In the genomic region with DNA sequence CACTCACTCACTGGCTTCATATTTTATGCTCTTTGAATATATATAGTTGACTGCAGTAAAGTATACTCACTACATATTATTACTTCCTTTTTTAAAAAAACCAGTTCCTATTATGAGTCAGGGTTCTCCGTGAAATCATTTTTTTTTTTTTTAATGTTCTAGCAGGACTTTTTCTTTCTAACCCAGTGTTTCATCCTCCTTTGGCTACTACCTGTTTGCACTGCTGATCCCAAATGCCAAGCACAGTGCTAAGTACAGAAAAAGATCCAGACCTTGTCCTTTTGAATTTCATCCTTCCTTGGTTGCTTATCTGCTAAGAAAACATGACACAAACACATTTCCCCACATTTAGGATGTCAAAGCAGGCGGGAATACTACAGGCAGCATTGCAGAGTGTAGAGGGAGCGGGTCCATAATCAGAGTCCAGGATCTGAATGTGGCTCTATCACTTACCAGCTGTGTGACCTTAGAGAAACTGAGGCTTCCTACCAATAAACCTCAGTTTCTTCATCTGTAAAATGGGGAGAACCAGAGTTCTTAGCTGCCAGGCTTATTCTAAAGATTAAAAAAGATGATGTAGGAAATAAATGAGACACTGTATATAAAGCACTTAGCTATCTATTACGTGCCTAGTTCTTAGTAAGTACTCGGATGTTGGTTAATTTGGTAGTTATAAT, we compare ENCODE assay signal across 1 cellular context.
TF ChIP-seq lines count a peak whose summit lies in the region.

No MANE protein-coding gene starts in this region.

TF ChIP-seq in GM12878, 131 proteins besides CTCF, POLR2A, EP300 and RAD21 (continues in another document):
- TF ChIP-seq, protein P1, sequence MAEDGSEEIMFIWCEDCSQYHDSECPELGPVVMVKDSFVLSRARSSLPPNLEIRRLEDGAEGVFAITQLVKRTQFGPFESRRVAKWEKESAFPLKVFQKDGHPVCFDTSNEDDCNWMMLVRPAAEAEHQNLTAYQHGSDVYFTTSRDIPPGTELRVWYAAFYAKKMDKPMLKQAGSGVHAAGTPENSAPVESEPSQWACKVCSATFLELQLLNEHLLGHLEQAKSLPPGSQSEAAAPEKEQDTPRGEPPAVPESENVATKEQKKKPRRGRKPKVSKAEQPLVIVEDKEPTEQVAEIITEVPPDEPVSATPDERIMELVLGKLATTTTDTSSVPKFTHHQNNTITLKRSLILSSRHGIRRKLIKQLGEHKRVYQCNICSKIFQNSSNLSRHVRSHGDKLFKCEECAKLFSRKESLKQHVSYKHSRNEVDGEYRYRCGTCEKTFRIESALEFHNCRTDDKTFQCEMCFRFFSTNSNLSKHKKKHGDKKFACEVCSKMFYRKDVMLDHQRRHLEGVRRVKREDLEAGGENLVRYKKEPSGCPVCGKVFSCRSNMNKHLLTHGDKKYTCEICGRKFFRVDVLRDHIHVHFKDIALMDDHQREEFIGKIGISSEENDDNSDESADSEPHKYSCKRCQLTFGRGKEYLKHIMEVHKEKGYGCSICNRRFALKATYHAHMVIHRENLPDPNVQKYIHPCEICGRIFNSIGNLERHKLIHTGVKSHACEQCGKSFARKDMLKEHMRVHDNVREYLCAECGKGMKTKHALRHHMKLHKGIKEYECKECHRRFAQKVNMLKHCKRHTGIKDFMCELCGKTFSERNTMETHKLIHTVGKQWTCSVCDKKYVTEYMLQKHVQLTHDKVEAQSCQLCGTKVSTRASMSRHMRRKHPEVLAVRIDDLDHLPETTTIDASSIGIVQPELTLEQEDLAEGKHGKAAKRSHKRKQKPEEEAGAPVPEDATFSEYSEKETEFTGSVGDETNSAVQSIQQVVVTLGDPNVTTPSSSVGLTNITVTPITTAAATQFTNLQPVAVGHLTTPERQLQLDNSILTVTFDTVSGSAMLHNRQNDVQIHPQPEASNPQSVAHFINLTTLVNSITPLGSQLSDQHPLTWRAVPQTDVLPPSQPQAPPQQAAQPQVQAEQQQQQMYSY (CRISPR knock-in tag; IDR thresholded peaks at IDR 0.05) = no peak
- TF ChIP-seq ESRRA (IDR thresholded peaks at IDR 0.05; ENCODE audit: low read length) (no peak), BHLHE40 (IDR thresholded peaks at IDR 0.05; ENCODE audit: borderline replicate concordance in 1 of 2, low read depth in 2 of 2, low read length in 1 of 2) (no peak), SMC3 (IDR thresholded peaks at IDR 0.05; ENCODE audit: borderline replicate concordance, low read length) (no peak), SUZ12 (IDR thresholded peaks at IDR 0.05; ENCODE audit: unreplicated experiment) (no peak), KDM1A (IDR thresholded peaks at IDR 0.05; ENCODE audit: borderline replicate concordance) (no peak), JUND (IDR thresholded peaks at IDR 0.05; ENCODE audit: low read depth, low read length) (peak; percentile 54; the same call in 1 of the 2 replicates), ATF7 (IDR thresholded peaks at IDR 0.05; ENCODE audit: low read depth) (peak; percentile 40; the same call in 1 of the 2 replicates), ZNF622 (IDR thresholded peaks at IDR 0.05) (no peak), GATAD2B (conservative IDR thresholded peaks at IDR 0.05; ENCODE audit: low read depth) (no peak), CHD1 (IDR thresholded peaks at IDR 0.05; ENCODE audit: low read depth, low read length) (no peak), NFIC (IDR thresholded peaks at IDR 0.05; ENCODE audit: low read depth, low read length) (peak; percentile 75), NBN (IDR thresholded peaks at IDR 0.05) (no peak), NR2C1 (IDR thresholded peaks at IDR 0.05) (no peak), MEF2B (IDR thresholded peaks at IDR 0.05; ENCODE audit: partially characterized antibody, poor library complexity, severe bottlenecking) (peak; percentile 64), STAT1 (conservative IDR thresholded peaks at IDR 0.05) (no peak), KAT2A (conservative IDR thresholded peaks at IDR 0.05; ENCODE audit: control insufficient read depth, low read depth, low read length) (no peak), IRF4 (IDR thresholded peaks at IDR 0.05; ENCODE audit: low read depth, low read length) (peak; percentile 53; the same call in 1 of the 2 replicates), MYB (IDR thresholded peaks at IDR 0.05; ENCODE audit: borderline replicate concordance, low read depth, low read length) (no peak), CHD2 (IDR thresholded peaks at IDR 0.05; ENCODE audit: borderline replicate concordance, low read depth, low read length) (no peak), ZSCAN29 (IDR thresholded peaks at IDR 0.05) (no peak), JUNB (IDR thresholded peaks at IDR 0.05) (peak; percentile 94), HCFC1 (IDR thresholded peaks at IDR 0.05; ENCODE audit: low read length) (no peak), ZNF384 (IDR thresholded peaks at IDR 0.05; ENCODE audit: borderline replicate concordance, low read depth, low read length) (peak; percentile 92), HDAC6 (IDR thresholded peaks at IDR 0.05; ENCODE audit: unreplicated experiment) (no peak), IKZF1 (conservative IDR thresholded peaks at IDR 0.05) (0 out of 2 replicates have a peak, but pooled peaks have one; percentile 36), MTA2 (IDR thresholded peaks at IDR 0.05; ENCODE audit: low read depth) (peak; percentile 55; the same call in 1 of the 2 replicates), RAD51 (IDR thresholded peaks at IDR 0.05) (no peak), MEF2A (IDR thresholded peaks at IDR 0.05; ENCODE audit: insufficient read depth, low read depth, low read length) (peak; percentile 45; the same call in 1 of the 2 replicates)
- TF ChIP-seq, protein P2, sequence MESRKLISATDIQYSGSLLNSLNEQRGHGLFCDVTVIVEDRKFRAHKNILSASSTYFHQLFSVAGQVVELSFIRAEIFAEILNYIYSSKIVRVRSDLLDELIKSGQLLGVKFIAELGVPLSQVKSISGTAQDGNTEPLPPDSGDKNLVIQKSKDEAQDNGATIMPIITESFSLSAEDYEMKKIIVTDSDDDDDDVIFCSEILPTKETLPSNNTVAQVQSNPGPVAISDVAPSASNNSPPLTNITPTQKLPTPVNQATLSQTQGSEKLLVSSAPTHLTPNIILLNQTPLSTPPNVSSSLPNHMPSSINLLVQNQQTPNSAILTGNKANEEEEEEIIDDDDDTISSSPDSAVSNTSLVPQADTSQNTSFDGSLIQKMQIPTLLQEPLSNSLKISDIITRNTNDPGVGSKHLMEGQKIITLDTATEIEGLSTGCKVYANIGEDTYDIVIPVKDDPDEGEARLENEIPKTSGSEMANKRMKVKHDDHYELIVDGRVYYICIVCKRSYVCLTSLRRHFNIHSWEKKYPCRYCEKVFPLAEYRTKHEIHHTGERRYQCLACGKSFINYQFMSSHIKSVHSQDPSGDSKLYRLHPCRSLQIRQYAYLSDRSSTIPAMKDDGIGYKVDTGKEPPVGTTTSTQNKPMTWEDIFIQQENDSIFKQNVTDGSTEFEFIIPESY (IDR thresholded peaks at IDR 0.05) = no peak
- TF ChIP-seq, protein P3, sequence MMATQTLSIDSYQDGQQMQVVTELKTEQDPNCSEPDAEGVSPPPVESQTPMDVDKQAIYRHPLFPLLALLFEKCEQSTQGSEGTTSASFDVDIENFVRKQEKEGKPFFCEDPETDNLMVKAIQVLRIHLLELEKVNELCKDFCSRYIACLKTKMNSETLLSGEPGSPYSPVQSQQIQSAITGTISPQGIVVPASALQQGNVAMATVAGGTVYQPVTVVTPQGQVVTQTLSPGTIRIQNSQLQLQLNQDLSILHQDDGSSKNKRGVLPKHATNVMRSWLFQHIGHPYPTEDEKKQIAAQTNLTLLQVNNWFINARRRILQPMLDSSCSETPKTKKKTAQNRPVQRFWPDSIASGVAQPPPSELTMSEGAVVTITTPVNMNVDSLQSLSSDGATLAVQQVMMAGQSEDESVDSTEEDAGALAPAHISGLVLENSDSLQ (IDR thresholded peaks at IDR 0.05) = no peak
- TF ChIP-seq, protein P4, sequence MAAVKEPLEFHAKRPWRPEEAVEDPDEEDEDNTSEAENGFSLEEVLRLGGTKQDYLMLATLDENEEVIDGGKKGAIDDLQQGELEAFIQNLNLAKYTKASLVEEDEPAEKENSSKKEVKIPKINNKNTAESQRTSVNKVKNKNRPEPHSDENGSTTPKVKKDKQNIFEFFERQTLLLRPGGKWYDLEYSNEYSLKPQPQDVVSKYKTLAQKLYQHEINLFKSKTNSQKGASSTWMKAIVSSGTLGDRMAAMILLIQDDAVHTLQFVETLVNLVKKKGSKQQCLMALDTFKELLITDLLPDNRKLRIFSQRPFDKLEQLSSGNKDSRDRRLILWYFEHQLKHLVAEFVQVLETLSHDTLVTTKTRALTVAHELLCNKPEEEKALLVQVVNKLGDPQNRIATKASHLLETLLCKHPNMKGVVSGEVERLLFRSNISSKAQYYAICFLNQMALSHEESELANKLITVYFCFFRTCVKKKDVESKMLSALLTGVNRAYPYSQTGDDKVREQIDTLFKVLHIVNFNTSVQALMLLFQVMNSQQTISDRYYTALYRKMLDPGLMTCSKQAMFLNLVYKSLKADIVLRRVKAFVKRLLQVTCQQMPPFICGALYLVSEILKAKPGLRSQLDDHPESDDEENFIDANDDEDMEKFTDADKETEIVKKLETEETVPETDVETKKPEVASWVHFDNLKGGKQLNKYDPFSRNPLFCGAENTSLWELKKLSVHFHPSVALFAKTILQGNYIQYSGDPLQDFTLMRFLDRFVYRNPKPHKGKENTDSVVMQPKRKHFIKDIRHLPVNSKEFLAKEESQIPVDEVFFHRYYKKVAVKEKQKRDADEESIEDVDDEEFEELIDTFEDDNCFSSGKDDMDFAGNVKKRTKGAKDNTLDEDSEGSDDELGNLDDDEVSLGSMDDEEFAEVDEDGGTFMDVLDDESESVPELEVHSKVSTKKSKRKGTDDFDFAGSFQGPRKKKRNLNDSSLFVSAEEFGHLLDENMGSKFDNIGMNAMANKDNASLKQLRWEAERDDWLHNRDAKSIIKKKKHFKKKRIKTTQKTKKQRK (IDR thresholded peaks at IDR 0.05; ENCODE audit: low read depth, low read length) = no peak
- TF ChIP-seq, protein P5, sequence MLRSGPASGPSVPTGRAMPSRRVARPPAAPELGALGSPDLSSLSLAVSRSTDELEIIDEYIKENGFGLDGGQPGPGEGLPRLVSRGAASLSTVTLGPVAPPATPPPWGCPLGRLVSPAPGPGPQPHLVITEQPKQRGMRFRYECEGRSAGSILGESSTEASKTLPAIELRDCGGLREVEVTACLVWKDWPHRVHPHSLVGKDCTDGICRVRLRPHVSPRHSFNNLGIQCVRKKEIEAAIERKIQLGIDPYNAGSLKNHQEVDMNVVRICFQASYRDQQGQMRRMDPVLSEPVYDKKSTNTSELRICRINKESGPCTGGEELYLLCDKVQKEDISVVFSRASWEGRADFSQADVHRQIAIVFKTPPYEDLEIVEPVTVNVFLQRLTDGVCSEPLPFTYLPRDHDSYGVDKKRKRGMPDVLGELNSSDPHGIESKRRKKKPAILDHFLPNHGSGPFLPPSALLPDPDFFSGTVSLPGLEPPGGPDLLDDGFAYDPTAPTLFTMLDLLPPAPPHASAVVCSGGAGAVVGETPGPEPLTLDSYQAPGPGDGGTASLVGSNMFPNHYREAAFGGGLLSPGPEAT (IDR thresholded peaks at IDR 0.05; ENCODE audit: low read depth) = peak; percentile 32; the same call in 1 of the 2 replicates
- TF ChIP-seq, protein P6, sequence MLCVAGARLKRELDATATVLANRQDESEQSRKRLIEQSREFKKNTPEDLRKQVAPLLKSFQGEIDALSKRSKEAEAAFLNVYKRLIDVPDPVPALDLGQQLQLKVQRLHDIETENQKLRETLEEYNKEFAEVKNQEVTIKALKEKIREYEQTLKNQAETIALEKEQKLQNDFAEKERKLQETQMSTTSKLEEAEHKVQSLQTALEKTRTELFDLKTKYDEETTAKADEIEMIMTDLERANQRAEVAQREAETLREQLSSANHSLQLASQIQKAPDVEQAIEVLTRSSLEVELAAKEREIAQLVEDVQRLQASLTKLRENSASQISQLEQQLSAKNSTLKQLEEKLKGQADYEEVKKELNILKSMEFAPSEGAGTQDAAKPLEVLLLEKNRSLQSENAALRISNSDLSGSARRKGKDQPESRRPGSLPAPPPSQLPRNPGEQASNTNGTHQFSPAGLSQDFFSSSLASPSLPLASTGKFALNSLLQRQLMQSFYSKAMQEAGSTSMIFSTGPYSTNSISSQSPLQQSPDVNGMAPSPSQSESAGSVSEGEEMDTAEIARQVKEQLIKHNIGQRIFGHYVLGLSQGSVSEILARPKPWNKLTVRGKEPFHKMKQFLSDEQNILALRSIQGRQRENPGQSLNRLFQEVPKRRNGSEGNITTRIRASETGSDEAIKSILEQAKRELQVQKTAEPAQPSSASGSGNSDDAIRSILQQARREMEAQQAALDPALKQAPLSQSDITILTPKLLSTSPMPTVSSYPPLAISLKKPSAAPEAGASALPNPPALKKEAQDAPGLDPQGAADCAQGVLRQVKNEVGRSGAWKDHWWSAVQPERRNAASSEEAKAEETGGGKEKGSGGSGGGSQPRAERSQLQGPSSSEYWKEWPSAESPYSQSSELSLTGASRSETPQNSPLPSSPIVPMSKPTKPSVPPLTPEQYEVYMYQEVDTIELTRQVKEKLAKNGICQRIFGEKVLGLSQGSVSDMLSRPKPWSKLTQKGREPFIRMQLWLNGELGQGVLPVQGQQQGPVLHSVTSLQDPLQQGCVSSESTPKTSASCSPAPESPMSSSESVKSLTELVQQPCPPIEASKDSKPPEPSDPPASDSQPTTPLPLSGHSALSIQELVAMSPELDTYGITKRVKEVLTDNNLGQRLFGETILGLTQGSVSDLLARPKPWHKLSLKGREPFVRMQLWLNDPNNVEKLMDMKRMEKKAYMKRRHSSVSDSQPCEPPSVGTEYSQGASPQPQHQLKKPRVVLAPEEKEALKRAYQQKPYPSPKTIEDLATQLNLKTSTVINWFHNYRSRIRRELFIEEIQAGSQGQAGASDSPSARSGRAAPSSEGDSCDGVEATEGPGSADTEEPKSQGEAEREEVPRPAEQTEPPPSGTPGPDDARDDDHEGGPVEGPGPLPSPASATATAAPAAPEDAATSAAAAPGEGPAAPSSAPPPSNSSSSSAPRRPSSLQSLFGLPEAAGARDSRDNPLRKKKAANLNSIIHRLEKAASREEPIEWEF (IDR thresholded peaks at IDR 0.05; ENCODE audit: insufficient replicate concordance, low read depth, low read length) = no peak
- TF ChIP-seq, protein P7, sequence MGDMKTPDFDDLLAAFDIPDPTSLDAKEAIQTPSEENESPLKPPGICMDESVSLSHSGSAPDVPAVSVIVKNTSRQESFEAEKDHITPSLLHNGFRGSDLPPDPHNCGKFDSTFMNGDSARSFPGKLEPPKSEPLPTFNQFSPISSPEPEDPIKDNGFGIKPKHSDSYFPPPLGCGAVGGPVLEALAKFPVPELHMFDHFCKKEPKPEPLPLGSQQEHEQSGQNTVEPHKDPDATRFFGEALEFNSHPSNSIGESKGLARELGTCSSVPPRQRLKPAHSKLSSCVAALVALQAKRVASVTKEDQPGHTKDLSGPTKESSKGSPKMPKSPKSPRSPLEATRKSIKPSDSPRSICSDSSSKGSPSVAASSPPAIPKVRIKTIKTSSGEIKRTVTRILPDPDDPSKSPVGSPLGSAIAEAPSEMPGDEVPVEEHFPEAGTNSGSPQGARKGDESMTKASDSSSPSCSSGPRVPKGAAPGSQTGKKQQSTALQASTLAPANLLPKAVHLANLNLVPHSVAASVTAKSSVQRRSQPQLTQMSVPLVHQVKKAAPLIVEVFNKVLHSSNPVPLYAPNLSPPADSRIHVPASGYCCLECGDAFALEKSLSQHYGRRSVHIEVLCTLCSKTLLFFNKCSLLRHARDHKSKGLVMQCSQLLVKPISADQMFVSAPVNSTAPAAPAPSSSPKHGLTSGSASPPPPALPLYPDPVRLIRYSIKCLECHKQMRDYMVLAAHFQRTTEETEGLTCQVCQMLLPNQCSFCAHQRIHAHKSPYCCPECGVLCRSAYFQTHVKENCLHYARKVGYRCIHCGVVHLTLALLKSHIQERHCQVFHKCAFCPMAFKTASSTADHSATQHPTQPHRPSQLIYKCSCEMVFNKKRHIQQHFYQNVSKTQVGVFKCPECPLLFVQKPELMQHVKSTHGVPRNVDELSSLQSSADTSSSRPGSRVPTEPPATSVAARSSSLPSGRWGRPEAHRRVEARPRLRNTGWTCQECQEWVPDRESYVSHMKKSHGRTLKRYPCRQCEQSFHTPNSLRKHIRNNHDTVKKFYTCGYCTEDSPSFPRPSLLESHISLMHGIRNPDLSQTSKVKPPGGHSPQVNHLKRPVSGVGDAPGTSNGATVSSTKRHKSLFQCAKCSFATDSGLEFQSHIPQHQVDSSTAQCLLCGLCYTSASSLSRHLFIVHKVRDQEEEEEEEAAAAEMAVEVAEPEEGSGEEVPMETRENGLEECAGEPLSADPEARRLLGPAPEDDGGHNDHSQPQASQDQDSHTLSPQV (IDR thresholded peaks at IDR 0.05) = no peak
